Comparison of ENCODE assay signal across 8 cellular contexts in the genomic region with DNA sequence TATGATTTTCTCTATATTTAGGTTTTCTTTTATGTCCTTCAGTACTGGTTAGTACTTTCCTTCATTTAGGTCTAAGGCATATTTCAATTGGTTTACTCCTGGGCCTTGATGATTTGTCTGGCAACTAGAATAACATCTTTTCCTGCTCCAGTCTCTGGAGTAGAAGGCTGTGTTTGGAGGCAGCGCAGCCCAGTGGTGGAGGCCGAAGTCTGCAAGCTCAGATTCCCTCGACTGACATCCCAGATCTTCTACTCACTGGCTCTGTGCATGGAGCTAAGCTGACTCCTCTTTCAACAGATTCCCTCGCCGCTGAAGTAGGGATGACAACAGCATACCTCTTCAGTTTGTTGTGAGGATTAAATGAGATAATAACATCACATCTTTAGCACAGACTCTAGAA.
A peak's percentile ranks its signal among the peaks of the same experiment; 100 is the strongest.
DNase-seq lines count a peak whose midpoint lies in the region; ATAC-seq and TF ChIP-seq lines count a peak whose summit lies in the region.

No MANE protein-coding gene starts in this region.

- ATAC-seq in SK-N-SH treated with all-trans-retinoic acid at 6 μM for 48 hours (peak; percentile 92), HG02798 (IDR thresholded peaks at IDR 0.05; ENCODE audit: poor library complexity, unreplicated experiment) (no peak)

- TF ChIP-seq CTCF in GM12865 (IDR thresholded peaks at IDR 0.05; ENCODE audit: insufficient read depth, low read depth, low read length, missing control alignments): peak; percentile 54
- TF ChIP-seq CTCF in HFF-Myc (IDR thresholded peaks at IDR 0.05; ENCODE audit: low read depth, low read length, missing control alignments): peak; percentile 33

- H3K4me3 ChIP-seq in GM12865 (ENCODE audit: low read depth, low read length) (no peak overlapping the region), HFF-Myc (replicated peaks; ENCODE audit: low read depth, low read length) (no peak overlapping the region)

- DNase-seq in GM12865 (ENCODE audit: low read depth) (peak; percentile 46), HFF-Myc (ENCODE audit: extremely low read depth, low read depth) (no peak), iPS-NIHi11 (ENCODE audit: low spot score) (peak; percentile 41), NCI-H526 treated with DMSO at 0.1 percent for 48 hours (lab: John Stamatoyannopoulos, UW) (no peak)
- no peak for DNase-seq in stimulated activated CD4-positive, alpha-beta T cell treated with anti-CD3 and anti-CD28 coated beads, Interleukin-12 subunit alpha, Interleukin-12 subunit beta, amount 100 ng/mL, for 4 hours
- no peak for DNase-seq in central memory CD4-positive, alpha-beta T cell

TF ChIP-seq in SK-N-SH treated with all-trans-retinoic acid at 6 μM for 48 hours, 23 proteins besides CTCF, POLR2A, EP300 and RAD21:
- TF ChIP-seq ZC3H10 (CRISPR knock-in tag; IDR thresholded peaks at IDR 0.05): no peak
- TF ChIP-seq, protein P1, sequence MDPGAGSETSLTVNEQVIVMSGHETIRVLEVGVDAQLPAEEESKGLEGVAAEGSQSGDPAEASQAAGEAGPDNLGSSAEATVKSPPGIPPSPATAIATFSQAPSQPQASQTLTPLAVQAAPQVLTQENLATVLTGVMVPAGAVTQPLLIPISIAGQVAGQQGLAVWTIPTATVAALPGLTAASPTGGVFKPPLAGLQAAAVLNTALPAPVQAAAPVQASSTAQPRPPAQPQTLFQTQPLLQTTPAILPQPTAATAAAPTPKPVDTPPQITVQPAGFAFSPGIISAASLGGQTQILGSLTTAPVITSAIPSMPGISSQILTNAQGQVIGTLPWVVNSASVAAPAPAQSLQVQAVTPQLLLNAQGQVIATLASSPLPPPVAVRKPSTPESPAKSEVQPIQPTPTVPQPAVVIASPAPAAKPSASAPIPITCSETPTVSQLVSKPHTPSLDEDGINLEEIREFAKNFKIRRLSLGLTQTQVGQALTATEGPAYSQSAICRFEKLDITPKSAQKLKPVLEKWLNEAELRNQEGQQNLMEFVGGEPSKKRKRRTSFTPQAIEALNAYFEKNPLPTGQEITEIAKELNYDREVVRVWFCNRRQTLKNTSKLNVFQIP (CRISPR knock-in tag; IDR thresholded peaks at IDR 0.05; ENCODE audit: borderline replicate concordance, low read depth): no peak
- no peak for TF ChIP-seq ISL1 (CRISPR knock-in tag; IDR thresholded peaks at IDR 0.05)
- TF ChIP-seq SNAI2 (CRISPR knock-in tag; IDR thresholded peaks at IDR 0.05): no peak
- no peak for TF ChIP-seq PPARA (CRISPR knock-in tag; IDR thresholded peaks at IDR 0.05; ENCODE audit: borderline replicate concordance)
- no peak for TF ChIP-seq ESRRG (CRISPR knock-in tag; IDR thresholded peaks at IDR 0.05)
- TF ChIP-seq TOX (CRISPR knock-in tag; IDR thresholded peaks at IDR 0.05; ENCODE audit: borderline replicate concordance): no peak
- TF ChIP-seq, protein P2, sequence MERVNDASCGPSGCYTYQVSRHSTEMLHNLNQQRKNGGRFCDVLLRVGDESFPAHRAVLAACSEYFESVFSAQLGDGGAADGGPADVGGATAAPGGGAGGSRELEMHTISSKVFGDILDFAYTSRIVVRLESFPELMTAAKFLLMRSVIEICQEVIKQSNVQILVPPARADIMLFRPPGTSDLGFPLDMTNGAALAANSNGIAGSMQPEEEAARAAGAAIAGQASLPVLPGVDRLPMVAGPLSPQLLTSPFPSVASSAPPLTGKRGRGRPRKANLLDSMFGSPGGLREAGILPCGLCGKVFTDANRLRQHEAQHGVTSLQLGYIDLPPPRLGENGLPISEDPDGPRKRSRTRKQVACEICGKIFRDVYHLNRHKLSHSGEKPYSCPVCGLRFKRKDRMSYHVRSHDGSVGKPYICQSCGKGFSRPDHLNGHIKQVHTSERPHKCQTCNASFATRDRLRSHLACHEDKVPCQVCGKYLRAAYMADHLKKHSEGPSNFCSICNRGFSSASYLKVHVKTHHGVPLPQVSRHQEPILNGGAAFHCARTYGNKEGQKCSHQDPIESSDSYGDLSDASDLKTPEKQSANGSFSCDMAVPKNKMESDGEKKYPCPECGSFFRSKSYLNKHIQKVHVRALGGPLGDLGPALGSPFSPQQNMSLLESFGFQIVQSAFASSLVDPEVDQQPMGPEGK (CRISPR knock-in tag; IDR thresholded peaks at IDR 0.05; ENCODE audit: borderline replicate concordance): no peak

Comparison
In these comparisons a context has a peak if more than half of its experiments do, and no peak if none do; other contexts are left out.
1. DNase-seq: peak in GM12865 (single experiment) and iPS-NIHi11 (single experiment); none in HFF-Myc (single experiment), stimulated activated CD4-positive, alpha-beta T cell treated with anti-CD3 and anti-CD28 coated beads, Interleukin-12 subunit alpha, Interleukin-12 subunit beta, amount 100 ng/mL, for 4 hours (single experiment), central memory CD4-positive, alpha-beta T cell (single experiment) and NCI-H526 treated with DMSO at 0.1 percent for 48 hours (single experiment).